ENCODE assay signal across 1 cellular context in genomic region chr3:113695818-113696645, GRCh38.
A peak's percentile ranks its signal among the peaks of the same experiment; 100 is the strongest.
TF ChIP-seq lines count a peak whose summit lies in the region.

TSS of gene USF3 (minus strand) at chr3:113696642. CDS start at chr3:113674878, 21,764 bp downstream.

TF ChIP-seq in HEK293, 187 proteins besides CTCF, POLR2A, EP300 and RAD21 (continued from another document and continues in another):
- TF ChIP-seq ZNF155 (tag by site-specific recombination; IDR thresholded peaks at IDR 0.05) (no peak), ZNF302 (tag by site-specific recombination; IDR thresholded peaks at IDR 0.05; ENCODE audit: low read depth) (no peak), PRDM4 (tag by site-specific recombination; IDR thresholded peaks at IDR 0.05) (no peak), ZBTB6 (tag by site-specific recombination; IDR thresholded peaks at IDR 0.05) (no peak), ZNF747 (tag by site-specific recombination; IDR thresholded peaks at IDR 0.05) (no peak), BCL6B (tag by site-specific recombination; IDR thresholded peaks at IDR 0.05) (no peak), KLF16 (tag by site-specific recombination; IDR thresholded peaks at IDR 0.05) (no peak), ZNF548 (tag by site-specific recombination; IDR thresholded peaks at IDR 0.05) (no peak), GLI2 (tag by site-specific recombination; IDR thresholded peaks at IDR 0.05; ENCODE audit: borderline replicate concordance, low read depth) (no peak), PRDM2 (tag by site-specific recombination; IDR thresholded peaks at IDR 0.05; ENCODE audit: borderline replicate concordance) (no peak), ZNF501 (tag by site-specific recombination; IDR thresholded peaks at IDR 0.05) (no peak), ZNF670 (tag by site-specific recombination; IDR thresholded peaks at IDR 0.05; ENCODE audit: low read depth) (no peak), ZNF830 (tag by site-specific recombination; IDR thresholded peaks at IDR 0.05; ENCODE audit: low read depth) (no peak), GLIS1 (tag by site-specific recombination; IDR thresholded peaks at IDR 0.05) (peak; percentile 86), ZNF423 (tag by site-specific recombination; IDR thresholded peaks at IDR 0.05) (0 out of 2 replicates have a peak, but pooled peaks have one; percentile 40), ZNF596 (tag by site-specific recombination; IDR thresholded peaks at IDR 0.05) (no peak), ZBTB11 (tag by site-specific recombination; conservative IDR thresholded peaks at IDR 0.05; ENCODE audit: low read depth) (peak; percentile 73; the same call in 1 of the 2 replicates), ZNF701 (tag by site-specific recombination; IDR thresholded peaks at IDR 0.05) (no peak), ZNF626 (tag by site-specific recombination; IDR thresholded peaks at IDR 0.05) (no peak), ZNF214 (tag by site-specific recombination; IDR thresholded peaks at IDR 0.05; ENCODE audit: borderline replicate concordance) (no peak), ZNF2 (tag by site-specific recombination; IDR thresholded peaks at IDR 0.05) (no peak), ZBTB44 (tag by site-specific recombination; IDR thresholded peaks at IDR 0.05) (no peak), KLF9 (tag by site-specific recombination; IDR thresholded peaks at IDR 0.05; ENCODE audit: low read depth) (peak; percentile 38; the same call in 1 of the 2 replicates), ZIC2 (tag by site-specific recombination; IDR thresholded peaks at IDR 0.05) (peak; percentile 68), SETDB1 (IDR thresholded peaks at IDR 0.05; ENCODE audit: insufficient read length, low read length) (no peak), ZNF530 (tag by site-specific recombination; IDR thresholded peaks at IDR 0.05; ENCODE audit: low read depth) (no peak), ZNF792 (tag by site-specific recombination; IDR thresholded peaks at IDR 0.05) (no peak), KLF1 (tag by site-specific recombination; IDR thresholded peaks at IDR 0.05) (no peak), ZNF133 (tag by site-specific recombination; IDR thresholded peaks at IDR 0.05) (no peak), ZNF514 (tag by site-specific recombination; IDR thresholded peaks at IDR 0.05) (no peak), HOXD13 (CRISPR knock-in tag; IDR thresholded peaks at IDR 0.05; ENCODE audit: borderline replicate concordance) (no peak), KLF17 (tag by site-specific recombination; IDR thresholded peaks at IDR 0.05) (no peak), ZNF610 (tag by site-specific recombination; IDR thresholded peaks at IDR 0.05; ENCODE audit: borderline replicate concordance) (no peak), ZNF580 (tag by site-specific recombination; IDR thresholded peaks at IDR 0.05) (no peak), ZBTB20 (tag by site-specific recombination; IDR thresholded peaks at IDR 0.05) (peak; percentile 73; the same call in 1 of the 2 replicates), ZNF239 (tag by site-specific recombination; IDR thresholded peaks at IDR 0.05) (no peak), GLIS2 (tag by site-specific recombination; IDR thresholded peaks at IDR 0.05) (peak; percentile 74), ZNF157 (tag by site-specific recombination; IDR thresholded peaks at IDR 0.05) (no peak), ZNF658 (tag by site-specific recombination; IDR thresholded peaks at IDR 0.05) (no peak), MYNN (tag by site-specific recombination; IDR thresholded peaks at IDR 0.05; ENCODE audit: borderline replicate concordance) (no peak), ZNF623 (tag by site-specific recombination; IDR thresholded peaks at IDR 0.05) (no peak), ZNF16 (tag by site-specific recombination; IDR thresholded peaks at IDR 0.05; ENCODE audit: low read depth) (no peak), ZNF18 (tag by site-specific recombination; IDR thresholded peaks at IDR 0.05) (peak; percentile 97), ZNF169 (tag by site-specific recombination; IDR thresholded peaks at IDR 0.05) (no peak), ZNF660 (tag by site-specific recombination; IDR thresholded peaks at IDR 0.05) (no peak), ZXDB (tag by site-specific recombination; IDR thresholded peaks at IDR 0.05) (no peak), ZFP3 (tag by site-specific recombination; IDR thresholded peaks at IDR 0.05; ENCODE audit: low read depth) (no peak), ZSCAN23 (tag by site-specific recombination; IDR thresholded peaks at IDR 0.05) (no peak), HOXA7 (CRISPR knock-in tag; IDR thresholded peaks at IDR 0.05; ENCODE audit: borderline replicate concordance) (no peak)
